ENCODE assay signal across 8 cellular contexts in genomic region chr18:2654105-2654827, GRCh38. TPM values are rescaled to one million over a fixed set of nuclear protein-coding genes. Genes with fewer than 3 reads are reported as not detected.
DNase-seq lines count a peak whose midpoint lies in the region; ATAC-seq, FAIRE-seq and TF ChIP-seq lines count a peak whose summit lies in the region.

No MANE protein-coding gene starts in this region.

- CTCF ChIA-PET in A549 (lab: Yijun Ruan, JAX), result interaction anchor here (0.9 kb wide), 1 partner anchor 37 kb away, joined by 3 read pairs; no protein-coding TSS in a partner anchor
- CTCF ChIA-PET in HEK293 (lab: Yijun Ruan, JAX), result no interaction called here
- CTCF ChIA-PET in mammary epithelial cell (lab: Charles Lee; ENCODE audit: low non-redundant PET), result no interaction called here

- no peak for TF ChIP-seq POLR2A in A549 (IDR thresholded peaks at IDR 0.05; ENCODE audit: low read length)

- no peak for ATAC-seq in A549
- ATAC-seq in mucosa of descending colon, result no peak
- no peak for ATAC-seq in HG03521 (IDR thresholded peaks at IDR 0.05; ENCODE audit: unreplicated experiment)
- no peak for ATAC-seq in HG03025 (IDR thresholded peaks at IDR 0.05; ENCODE audit: low FRiP score, unreplicated experiment)

- intact Hi-C loops in mammary epithelial cell (cut with micrococcal nuclease), result no loop called here
- intact Hi-C loops in mucosa of descending colon (cut with DNase I, micrococcal nuclease), result loop anchor here in 1 of 2 donors (10.0 kb wide), 1 partner anchor 79 kb away; the partner anchor contains the start of genes METTL4 and NDC80

- peak overlapping the region; percentile 81 for H3K4me2 ChIP-seq in A549
- H3K4me2 ChIP-seq in mammary epithelial cell (ENCODE audit: insufficient read depth, low read depth, low read length), result peak overlapping the region; percentile 89

- no peaks in the 10 kb centered on the region for H4K20me1 ChIP-seq in mammary epithelial cell (ENCODE audit: insufficient read depth, low read length)

- H2AFZ ChIP-seq in mammary epithelial cell (ENCODE audit: low read depth, low read length), result peak overlapping the region; percentile 96

- 57% methylated on average over 11 of the region's 11 CpGs for WGBS in A549 (ENCODE audit: missing lambda C conversion rate)
- 80% methylated on average over 11 of the region's 11 CpGs for WGBS in mammary epithelial cell (ENCODE audit: low coverage, missing lambda C conversion rate)

- in situ Hi-C loops in mammary epithelial cell (cut with MboI; ENCODE audit: low sequenced_read_pairs in 2 of 2), result no loop called here

- peaks cover 31% of the 10 kb centered on the region for H3K4me1 ChIP-seq in A549
- H3K4me1 ChIP-seq in HEK293 (ENCODE audit: control insufficient read depth, insufficient read depth, low read length), result peaks cover 4% of the 10 kb centered on the region
- H3K4me1 ChIP-seq in mammary epithelial cell (ENCODE audit: insufficient read depth, low read length), result peaks cover 8% of the 10 kb centered on the region
- H3K4me1 ChIP-seq in mucosa of descending colon (ENCODE audit: low read depth), result peaks cover 27% of the 10 kb centered on the region

- FAIRE-seq in A549 (lab: Jason Lieb, UNC), result no peak

- no peak for TF ChIP-seq EP300 in A549 (IDR thresholded peaks at IDR 0.05)

- no TSS peak for BruUV-seq in mammary epithelial cell (replicated peaks; lab: Mats Ljungman, UMichigan)

- TF ChIP-seq RAD21 in A549 (conservative IDR thresholded peaks at IDR 0.05 in 1 of 2, IDR thresholded peaks at IDR 0.05 in 1 of 2), result no peak

- no peaks in the 10 kb centered on the region for H3K36me3 ChIP-seq in HEK293 (ENCODE audit: control insufficient read depth in 2 of 2, insufficient read depth in 1 of 2, low read length in 2 of 2)
- no peaks in the 10 kb centered on the region for H3K36me3 ChIP-seq in mammary epithelial cell (ENCODE audit: insufficient read depth, low read length)
- H3K36me3 ChIP-seq in mucosa of descending colon (ENCODE audit: low read depth), result peaks cover 4% of the 10 kb centered on the region

- H3K79me2 ChIP-seq in mammary epithelial cell (ENCODE audit: insufficient read depth, low read length), result peaks cover 35% of the 10 kb centered on the region

- no peaks in the 10 kb centered on the region for H3K27me3 ChIP-seq in mammary epithelial cell (ENCODE audit: insufficient read depth, low read length)

- H3K27ac ChIP-seq in A549 (peak overlapping the region; percentile 94 to 97), HEK293 (ENCODE audit: extremely low read depth, low read depth, low read length) (no peak overlapping the region; the same call in 1 of the 2 replicates), mammary epithelial cell (ENCODE audit: insufficient read depth, low read depth, low read length) (no peak overlapping the region)

- H3K9ac ChIP-seq in mammary epithelial cell (ENCODE audit: insufficient read depth, low read length), result no peak overlapping the region

- dilution Hi-C loops in mammary epithelial cell (cut with HindIII; ENCODE audit: low sequenced_read_pairs), result no loop called here

- DNase-seq in A549 (ENCODE audit: low read depth in 1 of 2, low spot score in 1 of 2) (no peak), mammary epithelial cell (no peak), mucosa of descending colon (no peak), globus pallidus (ENCODE audit: low spot score) (no peak), GM10266 (ENCODE audit: extremely low spot score) (no peak)

- POLR2A ChIA-PET in A549 (lab: Yijun Ruan, JAX) (no interaction called here), HEK293 (lab: Yijun Ruan, JAX) (no interaction called here)

- TF ChIP-seq CTCF in A549 (IDR thresholded peaks at IDR 0.05), result no peak
- TF ChIP-seq CTCF in HEK293 (tag by site-specific recombination; IDR thresholded peaks at IDR 0.05), result no peak
- TF ChIP-seq CTCF in mammary epithelial cell (conservative IDR thresholded peaks at IDR 0.05 in 1 of 2, IDR thresholded peaks at IDR 0.05 in 1 of 2; ENCODE audit: extremely low read depth in 1 of 2, insufficient read depth in 1 of 2, low read depth in 1 of 2, low read length in 2 of 2), result no peak
- TF ChIP-seq CTCF in mucosa of descending colon (IDR thresholded peaks at IDR 0.05), result no peak
- TF ChIP-seq CTCF in GM10266 (IDR thresholded peaks at IDR 0.05; ENCODE audit: control insufficient read depth, insufficient read depth, low read depth, missing control alignments), result no peak

- H3K9me3 ChIP-seq in A549 (no peaks in the 10 kb centered on the region), HEK293 (ENCODE audit: control insufficient read depth, insufficient read depth, low read depth, low read length) (no peaks in the 10 kb centered on the region), mammary epithelial cell (replicated peaks; ENCODE audit: insufficient read depth, low read length) (no peaks in the 10 kb centered on the region), mucosa of descending colon (no peaks in the 10 kb centered on the region)

- peak overlapping the region; percentile 92 for H3K4me3 ChIP-seq in A549
- no peak overlapping the region for H3K4me3 ChIP-seq in HEK293 (ENCODE audit: low read depth, low read length)
- peak overlapping the region in 2 of 3 experiments; percentile 79 to 81 for H3K4me3 ChIP-seq in mammary epithelial cell (replicated peaks in 1 of 3; ENCODE audit: insufficient read depth in 1 of 3, low read depth in 2 of 3, low read length in 3 of 3)
- peak overlapping the region; percentile 98 for H3K4me3 ChIP-seq in mucosa of descending colon

TF ChIP-seq in A549, 52 proteins besides CTCF, POLR2A, EP300 and RAD21:
- no peak for TF ChIP-seq RFX5 (IDR thresholded peaks at IDR 0.05)
- no peak for TF ChIP-seq EHMT2 (IDR thresholded peaks at IDR 0.05; ENCODE audit: low read depth)
TF ChIP-seq in A549: peak in this region for 0.

TF ChIP-seq in HEK293, 187 proteins besides CTCF, POLR2A, EP300 and RAD21:
- TF ChIP-seq, protein P1, sequence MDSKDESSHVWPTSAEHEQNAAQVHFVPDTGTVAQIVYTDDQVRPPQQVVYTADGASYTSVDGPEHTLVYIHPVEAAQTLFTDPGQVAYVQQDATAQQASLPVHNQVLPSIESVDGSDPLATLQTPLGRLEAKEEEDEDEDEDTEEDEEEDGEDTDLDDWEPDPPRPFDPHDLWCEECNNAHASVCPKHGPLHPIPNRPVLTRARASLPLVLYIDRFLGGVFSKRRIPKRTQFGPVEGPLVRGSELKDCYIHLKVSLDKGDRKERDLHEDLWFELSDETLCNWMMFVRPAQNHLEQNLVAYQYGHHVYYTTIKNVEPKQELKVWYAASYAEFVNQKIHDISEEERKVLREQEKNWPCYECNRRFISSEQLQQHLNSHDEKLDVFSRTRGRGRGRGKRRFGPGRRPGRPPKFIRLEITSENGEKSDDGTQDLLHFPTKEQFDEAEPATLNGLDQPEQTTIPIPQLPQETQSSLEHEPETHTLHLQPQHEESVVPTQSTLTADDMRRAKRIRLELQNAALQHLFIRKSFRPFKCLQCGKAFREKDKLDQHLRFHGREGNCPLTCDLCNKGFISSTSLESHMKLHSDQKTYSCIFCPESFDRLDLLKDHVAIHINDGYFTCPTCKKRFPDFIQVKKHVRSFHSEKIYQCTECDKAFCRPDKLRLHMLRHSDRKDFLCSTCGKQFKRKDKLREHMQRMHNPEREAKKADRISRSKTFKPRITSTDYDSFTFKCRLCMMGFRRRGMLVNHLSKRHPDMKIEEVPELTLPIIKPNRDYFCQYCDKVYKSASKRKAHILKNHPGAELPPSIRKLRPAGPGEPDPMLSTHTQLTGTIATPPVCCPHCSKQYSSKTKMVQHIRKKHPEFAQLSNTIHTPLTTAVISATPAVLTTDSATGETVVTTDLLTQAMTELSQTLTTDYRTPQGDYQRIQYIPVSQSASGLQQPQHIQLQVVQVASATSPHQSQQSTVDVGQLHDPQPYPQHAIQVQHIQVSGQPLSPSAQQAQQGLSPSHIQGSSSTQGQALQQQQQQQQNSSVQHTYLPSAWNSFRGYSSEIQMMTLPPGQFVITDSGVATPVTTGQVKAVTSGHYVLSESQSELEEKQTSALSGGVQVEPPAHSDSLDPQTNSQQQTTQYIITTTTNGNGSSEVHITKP (tag by site-specific recombination; IDR thresholded peaks at IDR 0.05), result peak; percentile 66
- no peak for TF ChIP-seq OVOL3 (tag by site-specific recombination; IDR thresholded peaks at IDR 0.05)
- TF ChIP-seq, protein P2, sequence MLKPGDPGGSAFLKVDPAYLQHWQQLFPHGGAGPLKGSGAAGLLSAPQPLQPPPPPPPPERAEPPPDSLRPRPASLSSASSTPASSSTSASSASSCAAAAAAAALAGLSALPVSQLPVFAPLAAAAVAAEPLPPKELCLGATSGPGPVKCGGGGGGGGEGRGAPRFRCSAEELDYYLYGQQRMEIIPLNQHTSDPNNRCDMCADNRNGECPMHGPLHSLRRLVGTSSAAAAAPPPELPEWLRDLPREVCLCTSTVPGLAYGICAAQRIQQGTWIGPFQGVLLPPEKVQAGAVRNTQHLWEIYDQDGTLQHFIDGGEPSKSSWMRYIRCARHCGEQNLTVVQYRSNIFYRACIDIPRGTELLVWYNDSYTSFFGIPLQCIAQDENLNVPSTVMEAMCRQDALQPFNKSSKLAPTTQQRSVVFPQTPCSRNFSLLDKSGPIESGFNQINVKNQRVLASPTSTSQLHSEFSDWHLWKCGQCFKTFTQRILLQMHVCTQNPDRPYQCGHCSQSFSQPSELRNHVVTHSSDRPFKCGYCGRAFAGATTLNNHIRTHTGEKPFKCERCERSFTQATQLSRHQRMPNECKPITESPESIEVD (tag by site-specific recombination; IDR thresholded peaks at IDR 0.05), result peak; percentile 61; the same call in 1 of the 2 replicates

RNA-seq across cellular contexts. Expression of gene SMCHD1, which starts 1.3 kb away (rescaled TPM):
- polyA plus RNA-seq in A549 (2011; rRNA removed) (21.5 and 25.5 TPM in 2 replicates), A549 (2017; fragmentation: RNase III; extraction: RNeasy Plus Mini Kit Qiagen cat#74134 plus additional on column Dnase treatment) (15.5 to 18.3 TPM (median 16.1 TPM) in 3 replicates), mammary epithelial cell (9.0 TPM)
- 5.1 and 5.5 TPM in 2 replicates for polyA plus RNA-seq in A549 (2012; cell fraction: cytosol; rRNA removed)
- polyA plus RNA-seq in A549 (2012; cell fraction: nucleus; rRNA removed), result 5.4 and 7.6 TPM in 2 replicates
- 24.7 and 24.8 TPM in 2 replicates for polyA minus RNA-seq in A549 (2011; rRNA and poly(A)+ RNA removed)
- total RNA-seq in mammary epithelial cell (10 to 100 TPM; 44.4 to 56.8 TPM), mucosa of descending colon (10 to 100 TPM; 66.4 to 94.3 (median 83.4) TPM)
- 18.8 TPM for polyA minus RNA-seq in mammary epithelial cell

Comparison
In these comparisons a context has a peak if more than half of its experiments do, and no peak if none do; other contexts are left out.
1. H3K27ac ChIP-seq: peak in A549 (2 of 2); none in HEK293 (single experiment) and mammary epithelial cell (single experiment).